21 cellular contexts compared by ENCODE assay signal in genomic region chr16:89960966-89961365, GRCh38.
"Had no signal": no experiment of that assay in that cellular context is flagged by ENCODE, and none has a peak within 500 bp of the region (broad histone marks: within the 10 kb centered on the region; RNA-seq: fewer than 3 reads in every experiment).

No MANE protein-coding gene starts in this region.

- ATAC-seq: HepG2 had no signal

- H3K9me3 ChIP-seq: SJSA1 had no signal

- DNase-seq: IMR-90, Karpas-422, KG1, MM.1S, NCI-H1092 treated with DMSO at 0.1 percent for 48 hours, NCI-H1436, NCI-H187, NCI-H2029, NCI-H2081 treated with DMSO at 0.1 percent for 48 hours, NCI-H2171, NCI-H226, NCI-H446, NCI-H510A, NCI-H524 treated with DMSO at 0.1 percent for 48 hours, NCI-H69, NCI-H774, RPMI8226, SIG-M5 had no signal

- H3K4me3 ChIP-seq: SJSA1, SK-N-MC had no signal

- H3K27me3 ChIP-seq: SJSA1 had no signal

- H3K27ac ChIP-seq: SJSA1, SK-N-MC had no signal

- H3K4me1 ChIP-seq: SJSA1 had no signal
